1 cellular context compared by ENCODE assay signal in the genomic region with DNA sequence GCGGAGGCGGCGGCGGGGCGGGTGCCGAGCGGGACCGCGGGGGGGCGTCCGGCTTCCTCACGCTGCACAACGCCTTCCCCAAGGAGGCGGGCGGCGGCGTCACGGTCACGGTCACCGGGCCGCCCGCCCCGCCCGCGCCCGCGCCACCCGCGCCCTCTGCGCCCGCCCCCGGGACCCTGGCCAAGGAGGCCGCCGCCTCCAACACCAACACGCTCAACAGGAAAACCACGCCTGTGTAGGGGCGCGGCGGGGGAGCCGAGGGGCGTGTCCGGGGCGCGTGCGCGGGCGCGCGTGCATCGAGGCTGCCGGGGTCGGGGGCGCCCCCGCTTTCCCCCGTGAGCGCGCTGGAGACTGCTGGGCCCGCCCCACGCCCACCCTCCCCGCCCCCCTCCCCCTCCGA.
TF ChIP-seq lines count a peak whose summit lies in the region.

No MANE protein-coding gene starts in this region.

TF ChIP-seq in HepG2, 621 proteins besides CTCF, POLR2A, EP300 and RAD21:
- no peak for TF ChIP-seq JUN (CRISPR knock-in tag; IDR thresholded peaks at IDR 0.05)
- no peak for TF ChIP-seq ESRRA (CRISPR knock-in tag; IDR thresholded peaks at IDR 0.05; ENCODE audit: low read depth)
- no peak for TF ChIP-seq MED1 (CRISPR knock-in tag; IDR thresholded peaks at IDR 0.05)
- no peak for TF ChIP-seq ZNF432 (CRISPR knock-in tag; IDR thresholded peaks at IDR 0.05; ENCODE audit: borderline replicate concordance)
- no peak for TF ChIP-seq KDM3A (CRISPR knock-in tag; IDR thresholded peaks at IDR 0.05; ENCODE audit: low read depth)
- no peak for TF ChIP-seq THYN1 (CRISPR knock-in tag; IDR thresholded peaks at IDR 0.05; ENCODE audit: borderline replicate concordance, low read depth)
- no peak for TF ChIP-seq ZNF34 (CRISPR knock-in tag; IDR thresholded peaks at IDR 0.05; ENCODE audit: borderline replicate concordance)
- TF ChIP-seq ZBTB3 (CRISPR knock-in tag; IDR thresholded peaks at IDR 0.05; ENCODE audit: borderline replicate concordance, low read depth) = no peak
- TF ChIP-seq, protein P1, sequence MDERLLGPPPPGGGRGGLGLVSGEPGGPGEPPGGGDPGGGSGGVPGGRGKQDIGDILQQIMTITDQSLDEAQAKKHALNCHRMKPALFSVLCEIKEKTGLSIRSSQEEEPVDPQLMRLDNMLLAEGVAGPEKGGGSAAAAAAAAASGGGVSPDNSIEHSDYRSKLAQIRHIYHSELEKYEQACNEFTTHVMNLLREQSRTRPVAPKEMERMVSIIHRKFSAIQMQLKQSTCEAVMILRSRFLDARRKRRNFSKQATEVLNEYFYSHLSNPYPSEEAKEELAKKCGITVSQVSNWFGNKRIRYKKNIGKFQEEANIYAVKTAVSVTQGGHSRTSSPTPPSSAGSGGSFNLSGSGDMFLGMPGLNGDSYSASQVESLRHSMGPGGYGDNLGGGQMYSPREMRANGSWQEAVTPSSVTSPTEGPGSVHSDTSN (CRISPR knock-in tag; IDR thresholded peaks at IDR 0.05) = no peak
- no peak for TF ChIP-seq PRMT3 (CRISPR knock-in tag; IDR thresholded peaks at IDR 0.05; ENCODE audit: borderline replicate concordance, low read depth)
- no peak for TF ChIP-seq ZNF550 (CRISPR knock-in tag; IDR thresholded peaks at IDR 0.05; ENCODE audit: borderline replicate concordance)
